8 cellular contexts compared by ENCODE assay signal in genomic region chr3:36969540-36970432, GRCh38. TPM values are rescaled to one million over a fixed set of nuclear protein-coding genes. Genes with fewer than 3 reads are reported as not detected.
DNase-seq lines count a peak whose midpoint lies in the region; ATAC-seq lines count a peak whose summit lies in the region.

No MANE protein-coding gene starts in this region.

- peak; percentile 92 for DNase-seq in DMS53 (lab: John Stamatoyannopoulos, UW)
- peak; percentile 96 for DNase-seq in NCI-H510A (lab: John Stamatoyannopoulos, UW)
- DNase-seq in activated CD4-positive, alpha-beta memory T cell treated with anti-CD3 and anti-CD28 coated beads, Interleukin-2, amount 10 ng/mL, durations not matched to agents 7 days and 5 days = peak; percentile 48
- peak in 35 of 42 donors; percentile 8 to 85 (median 50) for DNase-seq in head of caudate nucleus
- peak; percentile 37 for DNase-seq in putamen (ENCODE audit: low spot score)
- no peak for DNase-seq in occipital lobe (lab: John Stamatoyannopoulos, UW)

- H3K9me3 Mint-ChIP-seq in activated CD4-positive, alpha-beta memory T cell treated with anti-CD3 and anti-CD28 coated beads, Interleukin-2, amount 10 ng/mL, durations not matched to agents 7 days and 5 days = no peaks in the 10 kb centered on the region

- peaks cover 31% of the 10 kb centered on the region for H3K4me1 Mint-ChIP-seq in activated CD4-positive, alpha-beta memory T cell treated with anti-CD3 and anti-CD28 coated beads, Interleukin-2, amount 10 ng/mL, durations not matched to agents 7 days and 5 days

- intact Hi-C loops in head of caudate nucleus (cut with DNase I) = no loop called here

- POLR2A ChIA-PET in activated CD4-positive, alpha-beta memory T cell treated with anti-CD3 and anti-CD28 coated beads, Interleukin-2, amount 10 ng/mL, durations not matched to agents 7 days and 5 days (lab: Charles Lee) = interaction anchor here (0.7 to 2.2 kb wide), 4 partner anchors 19 to 57 kb away, joined by 3 to 17 read pairs (median 3); partner anchors contain the start of genes EPM2AIP1 and MLH1

- CTCF ChIA-PET in activated CD4-positive, alpha-beta memory T cell treated with anti-CD3 and anti-CD28 coated beads, Interleukin-2, amount 10 ng/mL, durations not matched to agents 7 days and 5 days (lab: Charles Lee) = interaction anchor here (1.0 to 2.5 kb wide), 3 partner anchors 11 to 93 kb away, joined by 3 to 23 read pairs (median 6); partner anchors contain the start of genes EPM2AIP1 and MLH1

- peaks cover 17% of the 10 kb centered on the region for H3K36me3 Mint-ChIP-seq in activated CD4-positive, alpha-beta memory T cell treated with anti-CD3 and anti-CD28 coated beads, Interleukin-2, amount 10 ng/mL, durations not matched to agents 7 days and 5 days (ENCODE audit: low read depth)

- no peak overlapping the region for H3K4me3 Mint-ChIP-seq in activated CD4-positive, alpha-beta memory T cell treated with anti-CD3 and anti-CD28 coated beads, Interleukin-2, amount 10 ng/mL, durations not matched to agents 7 days and 5 days

- ATAC-seq in GM19468 (IDR thresholded peaks at IDR 0.05; ENCODE audit: extremely low read depth, unreplicated experiment) = peak; percentile 96
- peak; percentile 99 for ATAC-seq in HG03442 (IDR thresholded peaks at IDR 0.05; ENCODE audit: unreplicated experiment)

- H3K27me3 Mint-ChIP-seq in activated CD4-positive, alpha-beta memory T cell treated with anti-CD3 and anti-CD28 coated beads, Interleukin-2, amount 10 ng/mL, durations not matched to agents 7 days and 5 days = no peaks in the 10 kb centered on the region

- H3K27ac Mint-ChIP-seq in activated CD4-positive, alpha-beta memory T cell treated with anti-CD3 and anti-CD28 coated beads, Interleukin-2, amount 10 ng/mL, durations not matched to agents 7 days and 5 days = peak overlapping the region; percentile 17

RNA-seq across cellular contexts. Expression of gene EPM2AIP1, which starts 23.1 kb away (rescaled TPM):
- total RNA-seq in activated CD4-positive, alpha-beta memory T cell treated with anti-CD3 and anti-CD28 coated beads, Interleukin-2, amount 10 ng/mL, durations not matched to agents 7 days and 5 days = 10 to 100 TPM; 21.6 to 28.1 TPM
- 61.0 TPM for total RNA-seq in occipital lobe

RNA-seq across cellular contexts. Expression of gene MLH1, which starts 23.5 kb away (rescaled TPM):
- total RNA-seq in activated CD4-positive, alpha-beta memory T cell treated with anti-CD3 and anti-CD28 coated beads, Interleukin-2, amount 10 ng/mL, durations not matched to agents 7 days and 5 days = 10 to 100 TPM; 50.9 to 57.5 TPM
- total RNA-seq in occipital lobe = 44.5 TPM

RNA-seq across cellular contexts. Expression of gene TRANK1, which starts 24.9 kb away (rescaled TPM):
- total RNA-seq in activated CD4-positive, alpha-beta memory T cell treated with anti-CD3 and anti-CD28 coated beads, Interleukin-2, amount 10 ng/mL, durations not matched to agents 7 days and 5 days = 10 to 100 TPM; 78.6 to 85.4 TPM
- 12.6 TPM for total RNA-seq in occipital lobe
